In genomic region chr7:134940711-134941110, GRCh38 we compare ENCODE assay signal across 15 cellular contexts. TPM values are rescaled to one million over a fixed set of nuclear protein-coding genes. Genes with fewer than 3 reads are reported as not detected.
DNase-seq lines count a peak whose midpoint lies in the region; ATAC-seq and TF ChIP-seq lines count a peak whose summit lies in the region.
"Had no signal": no experiment of that assay in that cellular context is flagged by ENCODE, and none has a peak within 500 bp of the region (broad histone marks: within the 10 kb centered on the region; RNA-seq: fewer than 3 reads in every experiment).

No MANE protein-coding gene starts in this region.

- peaks cover 38% of the 10 kb centered on the region for H3K36me3 ChIP-seq in left ventricle myocardium inferior
- peaks cover 0 to 78% of the 10 kb centered on the region in 2 donors for H3K36me3 ChIP-seq in gastroesophageal sphincter

- no peaks in the 10 kb centered on the region for H3K27me3 ChIP-seq in left ventricle myocardium inferior (ENCODE audit: low read depth)
- no peaks in the 10 kb centered on the region for H3K27me3 ChIP-seq in right cardiac atrium (ENCODE audit: control insufficient read depth, insufficient read depth)
- H3K27me3 ChIP-seq in gastroesophageal sphincter = no peaks in the 10 kb centered on the region

- no peak overlapping the region for H3K4me3 ChIP-seq in left ventricle myocardium inferior
- no peak overlapping the region for H3K4me3 ChIP-seq in right cardiac atrium (ENCODE audit: low read length)
- H3K4me3 ChIP-seq in gastroesophageal sphincter = no peak overlapping the region

- no peak for DNase-seq in left ventricle myocardium inferior
- no peak for DNase-seq in right cardiac atrium
- no peak for DNase-seq in osteocyte (ENCODE audit: extremely low spot score, unreplicated experiment)
- DNase-seq in pons (ENCODE audit: low spot score) = no peak
- DNase-seq in stimulated activated CD4-positive, alpha-beta T cell treated with anti-CD3 and anti-CD28 coated beads, Interleukin-4, amount 100 ng/mL, for 24 hours = no peak
- DNase-seq: 8988T, amygdala, NCI-H1417 treated with DMSO at 0.1 percent for 48 hours, NCI-H526, SHP77 had no signal

- H3K4me1 Mint-ChIP-seq in osteocyte (ENCODE audit: unreplicated experiment) = peaks cover 53% of the 10 kb centered on the region

- no peaks in the 10 kb centered on the region for H3K27me3 Mint-ChIP-seq in osteocyte (ENCODE audit: unreplicated experiment)

- no peak for TF ChIP-seq CTCF in left ventricle myocardium inferior (IDR thresholded peaks at IDR 0.05; ENCODE audit: borderline replicate concordance)
- TF ChIP-seq CTCF in gastroesophageal sphincter (IDR thresholded peaks at IDR 0.05) = no peak
- TF ChIP-seq CTCF in osteocyte (IDR thresholded peaks at IDR 0.05) = no peak

- H3K4me3 Mint-ChIP-seq in osteocyte (ENCODE audit: unreplicated experiment) = no peak overlapping the region
- H3K4me3 Mint-ChIP-seq: memory B cell, neural crest cell had no signal

- H3K27ac Mint-ChIP-seq in osteocyte (ENCODE audit: unreplicated experiment) = peak overlapping the region; percentile 80
- H3K27ac Mint-ChIP-seq: memory B cell had no signal

- peaks cover 66% of the 10 kb centered on the region for H3K36me3 Mint-ChIP-seq in osteocyte (ENCODE audit: unreplicated experiment)
- H3K36me3 Mint-ChIP-seq: memory B cell had no signal

- peaks cover 44% of the 10 kb centered on the region for H3K4me1 ChIP-seq in left ventricle myocardium inferior
- H3K4me1 ChIP-seq in right cardiac atrium (ENCODE audit: control insufficient read depth, insufficient read depth, low read length) = peaks cover 9% of the 10 kb centered on the region
- H3K4me1 ChIP-seq in gastroesophageal sphincter = peaks cover 3 to 89% (median 6%) of the 10 kb centered on the region in 3 donors

- H3K9me3 Mint-ChIP-seq in osteocyte (ENCODE audit: unreplicated experiment) = no peaks in the 10 kb centered on the region
- H3K9me3 Mint-ChIP-seq: memory B cell, neural crest cell had no signal

- intact Hi-C loops in left ventricle myocardium inferior (cut with micrococcal nuclease) = no loop called here
- intact Hi-C loops in right cardiac atrium (cut with DNase I) = loop anchor here in 1 of 4 donors (5.0 kb wide), 1 partner anchor 248 kb away; no protein-coding TSS in a partner anchor

- TF ChIP-seq EP300 in gastroesophageal sphincter (IDR thresholded peaks at IDR 0.05) = no peak

- no peak for TF ChIP-seq POLR2A in gastroesophageal sphincter (IDR thresholded peaks at IDR 0.05)

- no peak for ATAC-seq in right cardiac atrium
- no peak for ATAC-seq in gastroesophageal sphincter
- ATAC-seq in GM21381 (IDR thresholded peaks at IDR 0.05; ENCODE audit: unreplicated experiment) = no peak
- ATAC-seq in HG02588 (IDR thresholded peaks at IDR 0.05; ENCODE audit: unreplicated experiment) = no peak

- no peaks in the 10 kb centered on the region for H3K9me3 ChIP-seq in left ventricle myocardium inferior (replicated peaks)
- no peaks in the 10 kb centered on the region for H3K9me3 ChIP-seq in right cardiac atrium (ENCODE audit: control insufficient read depth, low read length)
- H3K9me3 ChIP-seq in gastroesophageal sphincter = no peaks in the 10 kb centered on the region

- peak overlapping the region; percentile 21 for H3K27ac ChIP-seq in left ventricle myocardium inferior (replicated peaks)
- H3K27ac ChIP-seq in right cardiac atrium (ENCODE audit: low read length) = no peak overlapping the region
- peak overlapping the region; percentile 26 to 90 (median 78) for H3K27ac ChIP-seq in gastroesophageal sphincter

- WGBS in right cardiac atrium = 81% methylated on average over 1 of the region's 1 CpG
- 50 to 83% methylated on average over 1 of the region's 1 CpG for WGBS in gastroesophageal sphincter (ENCODE audit: low coverage in 1 of 2), 2 donors

RNA-seq across cellular contexts. Expression of gene AGBL3, which starts 45.6 kb away (rescaled TPM):
- 1.5 TPM for total RNA-seq in left ventricle myocardium inferior
- total RNA-seq in right cardiac atrium = 1 to 10 TPM; 1.2 to 3.4 (median 1.8) TPM
- 0.81 TPM for polyA plus RNA-seq in right cardiac atrium
- 1 to 10 TPM in 3 of 4 donors, under 1 TPM in 1; 0.30 to 5.6 (median 3.1) TPM for total RNA-seq in gastroesophageal sphincter
- total RNA-seq in osteocyte = 1.2 and 1.3 TPM in 2 replicates
